ENCODE assay signal across 11 cellular contexts in the genomic region with DNA sequence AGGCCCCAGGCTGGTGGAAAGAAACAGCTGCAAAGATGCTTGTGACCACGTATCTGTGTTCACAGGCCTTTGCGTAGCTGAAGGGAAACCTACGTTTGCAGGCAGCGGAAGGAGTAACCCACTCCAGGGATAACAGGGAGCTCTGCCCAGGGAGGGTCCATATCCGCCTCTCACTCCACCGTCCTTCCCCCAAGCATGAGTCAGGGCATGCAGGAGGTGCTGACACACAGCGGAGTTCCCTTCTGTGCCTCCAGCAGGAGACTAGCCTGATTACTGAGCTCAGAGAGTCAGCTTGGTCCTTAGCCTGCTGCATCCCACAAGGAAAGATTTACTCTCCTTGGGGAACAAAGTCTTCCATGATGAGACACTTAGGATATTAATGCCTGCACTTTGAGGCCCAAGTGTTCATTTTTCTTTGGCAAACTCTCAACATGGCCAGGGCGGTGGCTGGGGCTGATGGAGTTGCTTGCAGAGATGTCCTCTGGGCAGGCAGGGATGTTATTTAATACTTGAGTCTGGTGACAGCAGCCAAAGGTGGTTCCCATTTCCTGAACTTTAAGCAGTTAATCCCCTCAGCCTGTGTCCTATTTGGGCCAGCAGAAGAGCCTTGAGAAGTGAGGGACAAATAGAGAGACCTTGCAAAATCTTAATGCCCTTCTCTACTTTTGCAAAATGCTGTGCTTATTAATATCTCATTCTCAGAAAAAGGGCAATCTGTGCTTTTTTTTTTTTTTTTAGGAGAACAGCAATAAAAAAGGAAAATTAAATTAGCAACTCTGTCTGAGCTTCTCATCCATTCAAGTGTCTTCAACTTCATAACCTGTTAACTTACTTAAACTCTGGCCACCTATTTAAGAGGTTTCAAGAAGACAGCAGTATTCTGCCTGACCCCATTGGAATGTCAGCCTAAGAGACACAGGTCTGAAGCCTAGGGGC.
A peak's percentile ranks its signal among the peaks of the same experiment; 100 is the strongest.
DNase-seq lines count a peak whose midpoint lies in the region; ATAC-seq and TF ChIP-seq lines count a peak whose summit lies in the region.
"Had no signal": no experiment of that assay in that cellular context is flagged by ENCODE, and none has a peak within 500 bp of the region (broad histone marks: within the 10 kb centered on the region; RNA-seq: fewer than 3 reads in every experiment).

No MANE protein-coding gene starts in this region.

- no peak overlapping the region for H3K4me3 Mint-ChIP-seq in activated naive CD4-positive, alpha-beta T cell treated with anti-CD3 and anti-CD28 coated beads for 36 hours
- H3K4me3 Mint-ChIP-seq: CD4-positive, CD25-positive, alpha-beta regulatory T cell had no signal

- no peak overlapping the region for H3K27ac Mint-ChIP-seq in activated naive CD4-positive, alpha-beta T cell treated with anti-CD3 and anti-CD28 coated beads for 36 hours
- H3K27ac Mint-ChIP-seq: CD4-positive, CD25-positive, alpha-beta regulatory T cell had no signal

- DNase-seq in ELF-1 (ENCODE audit: low read depth, low spot score) (peak; percentile 25), non-pigmented ciliary epithelial cell (ENCODE audit: low read depth) (peak; percentile 41), Ammon's horn (ENCODE audit: low spot score) (no peak), NOMO-1 treated with DMSO at 0.1 percent for 48 hours (lab: John Stamatoyannopoulos, UW; ENCODE audit: unreplicated experiment) (no peak)
- DNase-seq in activated naive CD4-positive, alpha-beta T cell treated with anti-CD3 and anti-CD28 coated beads for 36 hours = no peak
- DNase-seq: CD4-positive, CD25-positive, alpha-beta regulatory T cell; NCI-H1417 treated with DMSO at 0.1 percent for 48 hours; stomach had no signal

- no peaks in the 10 kb centered on the region for H3K27me3 Mint-ChIP-seq in activated naive CD4-positive, alpha-beta T cell treated with anti-CD3 and anti-CD28 coated beads for 36 hours (ENCODE audit: low read depth)
- H3K27me3 Mint-ChIP-seq: CD4-positive, CD25-positive, alpha-beta regulatory T cell had no signal

- ATAC-seq in esophagus mucosa (peak; percentile 53), GM21367 (IDR thresholded peaks at IDR 0.05; ENCODE audit: unreplicated experiment) (no peak)

- H3K4me1 Mint-ChIP-seq in activated naive CD4-positive, alpha-beta T cell treated with anti-CD3 and anti-CD28 coated beads for 36 hours (ENCODE audit: low read depth) = no peaks in the 10 kb centered on the region
- H3K4me1 Mint-ChIP-seq: CD4-positive, CD25-positive, alpha-beta regulatory T cell had no signal

- no peaks in the 10 kb centered on the region for H3K36me3 Mint-ChIP-seq in activated naive CD4-positive, alpha-beta T cell treated with anti-CD3 and anti-CD28 coated beads for 36 hours (ENCODE audit: low read depth)
- H3K36me3 Mint-ChIP-seq: CD4-positive, CD25-positive, alpha-beta regulatory T cell had no signal

- intact Hi-C loops in activated naive CD4-positive, alpha-beta T cell treated with anti-CD3 and anti-CD28 coated beads for 36 hours (cut with micrococcal nuclease) = no loop called here

- H3K9me3 Mint-ChIP-seq in activated naive CD4-positive, alpha-beta T cell treated with anti-CD3 and anti-CD28 coated beads for 36 hours = no peaks in the 10 kb centered on the region
- H3K9me3 Mint-ChIP-seq: CD4-positive, CD25-positive, alpha-beta regulatory T cell had no signal

- CTCF ChIA-PET in activated naive CD4-positive, alpha-beta T cell treated with anti-CD3 and anti-CD28 coated beads for 36 hours (lab: Charles Lee) = interaction anchor here (1.0 to 1.3 kb wide), 2 partner anchors 24 to 30 kb away, joined by 3 read pairs; no protein-coding TSS in a partner anchor

TF ChIP-seq in PFSK-1, 5 proteins besides CTCF, POLR2A, EP300 and RAD21:
- TF ChIP-seq POLR2AphosphoS5 (IDR thresholded peaks at IDR 0.05; ENCODE audit: low read depth, low read length) (no peak), SIN3A (IDR thresholded peaks at IDR 0.05; ENCODE audit: borderline replicate concordance, insufficient read depth, low read length) (no peak), FOXP2 (optimal IDR thresholded peaks at IDR 0.05; ENCODE audit: borderline replicate concordance, extremely low read depth, extremely low read length, insufficient read depth) (peak; percentile 68)

Comparison
In these comparisons a context has a peak if more than half of its experiments do, and no peak if none do; other contexts are left out.
1. DNase-seq: peak in ELF-1 (single experiment) and non-pigmented ciliary epithelial cell (single experiment); none in Ammon's horn (single experiment), activated naive CD4-positive, alpha-beta T cell treated with anti-CD3 and anti-CD28 coated beads for 36 hours (single experiment) and NOMO-1 treated with DMSO at 0.1 percent for 48 hours (single experiment).